Comparison of ENCODE assay signal across 8 cellular contexts in genomic region chr12:49568442-49568776, GRCh38. TPM values are rescaled to one million over a fixed set of nuclear protein-coding genes. Genes with fewer than 3 reads are reported as not detected.
DNase-seq lines count a peak whose midpoint lies in the region; ATAC-seq, FAIRE-seq and TF ChIP-seq lines count a peak whose summit lies in the region.

No MANE protein-coding gene starts in this region.

- CTCF ChIA-PET in A549 (lab: Yijun Ruan, JAX): interaction anchor here (3.2 to 5.6 kb wide), 2 partner anchors 12 to 15 kb away, joined by 22 to 58 read pairs; no protein-coding TSS in a partner anchor

- POLR2A ChIA-PET in A549 (lab: Yijun Ruan, JAX): no interaction called here
- POLR2A ChIA-PET in naive thymus-derived CD8-positive, alpha-beta T cell (lab: Charles Lee): interaction anchor here (0.6 to 0.8 kb wide), 2 partner anchors 29 to 1833 kb away, joined by 3 to 4 read pairs; partner anchors contain the start of gene KCNH3

- H3K27me3 Mint-ChIP-seq in naive thymus-derived CD8-positive, alpha-beta T cell: no peaks in the 10 kb centered on the region

- peak overlapping the region; percentile 97 to 100 (median 98) for H3K4me3 Mint-ChIP-seq in naive thymus-derived CD8-positive, alpha-beta T cell

- H3K27ac Mint-ChIP-seq in naive thymus-derived CD8-positive, alpha-beta T cell: peak overlapping the region; percentile 97 to 100 (median 100)

- TF ChIP-seq POLR2A in A549 (IDR thresholded peaks at IDR 0.05; ENCODE audit: low read length): no peak

- WGBS in A549 (ENCODE audit: missing lambda C conversion rate): 0% methylated on average over 13 of the region's 13 CpGs
- WGBS in HUES64: under 1% methylated on average over 13 of the region's 13 CpGs

- H3K27me3 ChIP-seq in HUES64 (ENCODE audit: insufficient read depth, low read length): no peaks in the 10 kb centered on the region

- no peaks in the 10 kb centered on the region for H3K9me3 ChIP-seq in A549
- H3K9me3 ChIP-seq in HUES64 (ENCODE audit: insufficient read depth, low read depth, low read length): no peaks in the 10 kb centered on the region

- peaks cover 0 to 18% (median 3%) of the 10 kb centered on the region in 3 donors for H3K36me3 Mint-ChIP-seq in naive thymus-derived CD8-positive, alpha-beta T cell

- TF ChIP-seq CTCF in A549 (IDR thresholded peaks at IDR 0.05) (no peak), choroid plexus epithelial cell (conservative IDR thresholded peaks at IDR 0.05; ENCODE audit: low read depth, low read length) (no peak)

- peaks cover 30% of the 10 kb centered on the region for H3K36me3 ChIP-seq in HUES64 (ENCODE audit: insufficient read depth, low read length)

- no peaks in the 10 kb centered on the region for H3K9me3 Mint-ChIP-seq in naive thymus-derived CD8-positive, alpha-beta T cell

- ATAC-seq in A549 (peak; percentile 42 to 60), GM19452 (IDR thresholded peaks at IDR 0.05; ENCODE audit: unreplicated experiment) (peak; percentile 25)
- peak in 1 of 2 donors; percentile 39 for ATAC-seq in naive thymus-derived CD8-positive, alpha-beta T cell

- TF ChIP-seq RAD21 in A549 (conservative IDR thresholded peaks at IDR 0.05 in 1 of 2, IDR thresholded peaks at IDR 0.05 in 1 of 2): no peak

- TF ChIP-seq EP300 in A549 (IDR thresholded peaks at IDR 0.05): no peak

- H3K4me1 ChIP-seq in A549 (peaks cover 13% of the 10 kb centered on the region), HUES64 (ENCODE audit: insufficient read depth, low read length) (peaks cover 4% of the 10 kb centered on the region; the same call in 1 of the 2 replicates)

- peak overlapping the region; percentile 84 for H3K9ac ChIP-seq in HUES64 (ENCODE audit: low read depth, low read length)

- FAIRE-seq in A549 (lab: Jason Lieb, UNC): no peak

- peaks cover 28 to 73% (median 68%) of the 10 kb centered on the region in 4 donors for H3K4me1 Mint-ChIP-seq in naive thymus-derived CD8-positive, alpha-beta T cell

- DNase-seq in A549 (ENCODE audit: low read depth in 1 of 2, low spot score in 1 of 2): no peak
- DNase-seq in choroid plexus epithelial cell (ENCODE audit: low read depth): no peak
- no peak for DNase-seq in naive thymus-derived CD8-positive, alpha-beta T cell
- DNase-seq in NCI-H2196 treated with DMSO at 0.1 percent for 48 hours (lab: John Stamatoyannopoulos, UW; ENCODE audit: unreplicated experiment): no peak
- DNase-seq in pons (ENCODE audit: low spot score): no peak
- no peak for DNase-seq in stimulated activated naive CD4-positive, alpha-beta T cell (lab: John Stamatoyannopoulos, UW)

- H3K4me3 ChIP-seq in A549 (peak overlapping the region; percentile 65), HUES64 (ENCODE audit: low read length) (peak overlapping the region; percentile 92), choroid plexus epithelial cell (ENCODE audit: low read depth, low read length) (peak overlapping the region; percentile 98)

- H3K27ac ChIP-seq in A549 (peak overlapping the region; percentile 95 to 99), HUES64 (ENCODE audit: low read depth, low read length) (peak overlapping the region; percentile 87)

- peak overlapping the region; percentile 86 for H3K4me2 ChIP-seq in A549

TF ChIP-seq in A549, 52 proteins besides CTCF, POLR2A, EP300 and RAD21 (continues in another document):
- no peak for TF ChIP-seq E2F6 (IDR thresholded peaks at IDR 0.05; ENCODE audit: borderline replicate concordance, low read depth)
- TF ChIP-seq BCL3 (IDR thresholded peaks at IDR 0.05): no peak
- no peak for TF ChIP-seq BHLHE40 (IDR thresholded peaks at IDR 0.05; ENCODE audit: low read depth, low read length)
- TF ChIP-seq HOXB13 (CRISPR knock-in tag; IDR thresholded peaks at IDR 0.05; ENCODE audit: low read depth): no peak
- no peak for TF ChIP-seq JUN (IDR thresholded peaks at IDR 0.05)
- no peak for TF ChIP-seq CEBPB (IDR thresholded peaks at IDR 0.05)
- TF ChIP-seq ZSCAN20 (CRISPR knock-in tag; IDR thresholded peaks at IDR 0.05): no peak
- no peak for TF ChIP-seq NPAS2 (CRISPR knock-in tag; IDR thresholded peaks at IDR 0.05; ENCODE audit: borderline replicate concordance)
- no peak for TF ChIP-seq MAX (IDR thresholded peaks at IDR 0.05)
- TF ChIP-seq SMC3 (IDR thresholded peaks at IDR 0.05): no peak
- no peak for TF ChIP-seq RFX5 (IDR thresholded peaks at IDR 0.05)
- no peak for TF ChIP-seq HES2 (IDR thresholded peaks at IDR 0.05)
- no peak for TF ChIP-seq SREBF2 (IDR thresholded peaks at IDR 0.05)
- TF ChIP-seq NFE2L2 (conservative IDR thresholded peaks at IDR 0.05; ENCODE audit: low read length): no peak
- no peak for TF ChIP-seq RNF2 (IDR thresholded peaks at IDR 0.05; ENCODE audit: borderline replicate concordance, low read depth)
- TF ChIP-seq FOSL2 (IDR thresholded peaks at IDR 0.05): no peak
- TF ChIP-seq FOSL2 (CRISPR knock-in tag; IDR thresholded peaks at IDR 0.05): no peak

RNA-seq across cellular contexts. Expression of gene MCRS1, which starts 0.5 kb away (rescaled TPM):
- 68.5 and 69.4 TPM in 2 replicates for polyA plus RNA-seq in A549 (2011; rRNA removed)
- polyA plus RNA-seq in A549 (2012; cell fraction: cytosol; rRNA removed): 117 and 133 TPM in 2 replicates
- polyA plus RNA-seq in A549 (2012; cell fraction: nucleus; rRNA removed): 243 and 281 TPM in 2 replicates
- 61.5 to 64.1 TPM (median 62.4 TPM) in 3 replicates for polyA plus RNA-seq in A549 (2017; fragmentation: RNase III; extraction: RNeasy Plus Mini Kit Qiagen cat#74134 plus additional on column Dnase treatment)
- polyA minus RNA-seq in A549 (2011; rRNA and poly(A)+ RNA removed): 98.8 and 118 TPM in 2 replicates
- polyA plus RNA-seq in HUES64 (2013, experiment 1 of 2): 64.8 TPM
- polyA plus RNA-seq in HUES64 (2013, experiment 2 of 2): 62.9 TPM
- total RNA-seq in naive thymus-derived CD8-positive, alpha-beta T cell: 10 to 100 TPM; 94.4 to 99.7 TPM
- 10 to 100 TPM; 52.2 to 58.0 (median 56.0) TPM for polyA plus RNA-seq in naive thymus-derived CD8-positive, alpha-beta T cell

RNA-seq across cellular contexts. Expression of gene KCNH3, which starts 29.6 kb away (rescaled TPM):
- polyA plus RNA-seq in A549 (2011; rRNA removed) (1.0 and 1.2 TPM in 2 replicates), A549 (2017; fragmentation: RNase III; extraction: RNeasy Plus Mini Kit Qiagen cat#74134 plus additional on column Dnase treatment) (1.7 to 2.2 TPM (median 1.8 TPM) in 3 replicates)
- 2.1 and 3.0 TPM in 2 replicates for polyA plus RNA-seq in A549 (2012; cell fraction: cytosol; rRNA removed)
- polyA plus RNA-seq in A549 (2012; cell fraction: nucleus; rRNA removed): 7.1 and 12.6 TPM in 2 replicates
- polyA minus RNA-seq in A549 (2011; rRNA and poly(A)+ RNA removed): 0.70 and 0.88 TPM in 2 replicates
- polyA plus RNA-seq in HUES64 (2013, experiment 1 of 2): 0.10 TPM
- 0.19 TPM for polyA plus RNA-seq in HUES64 (2013, experiment 2 of 2)
- 1 to 10 TPM; 7.1 to 8.5 TPM for total RNA-seq in naive thymus-derived CD8-positive, alpha-beta T cell
- 1 to 10 TPM; 2.4 to 5.7 (median 3.4) TPM for polyA plus RNA-seq in naive thymus-derived CD8-positive, alpha-beta T cell

RNA-seq across cellular contexts. Expression of gene FAM186B, which starts 37.0 kb away (rescaled TPM):
- polyA plus RNA-seq in A549 (2011; rRNA removed): 0.04 and 0.13 TPM in 2 replicates
- 0.07 and 0.12 TPM in 2 replicates for polyA plus RNA-seq in A549 (2012; cell fraction: cytosol; rRNA removed)
- polyA plus RNA-seq in A549 (2012; cell fraction: nucleus; rRNA removed): 0.17 and 0.18 TPM in 2 replicates
- polyA plus RNA-seq in A549 (2017; fragmentation: RNase III; extraction: RNeasy Plus Mini Kit Qiagen cat#74134 plus additional on column Dnase treatment): 0.05 to 0.11 TPM (median 0.08 TPM) in 3 replicates
- polyA minus RNA-seq in A549 (2011; rRNA and poly(A)+ RNA removed): 0.10 and 0.21 TPM in 2 replicates
- 0.10 TPM for polyA plus RNA-seq in HUES64 (2013, experiment 1 of 2)
- 0.13 TPM for polyA plus RNA-seq in HUES64 (2013, experiment 2 of 2)
- under 1 TPM; 0.31 to 0.33 TPM for total RNA-seq in naive thymus-derived CD8-positive, alpha-beta T cell
- under 1 TPM in 1 of 3 donors, not detected in 2; 0.14 TPM for polyA plus RNA-seq in naive thymus-derived CD8-positive, alpha-beta T cell

RNA-seq across cellular contexts. Expression of gene PRPF40B, which starts 55.0 kb away (rescaled TPM):
- 17.0 TPM in 2 replicates for polyA plus RNA-seq in A549 (2011; rRNA removed)
- 17.5 TPM in 2 replicates for polyA plus RNA-seq in A549 (2012; cell fraction: cytosol; rRNA removed)
- polyA plus RNA-seq in A549 (2012; cell fraction: nucleus; rRNA removed): 50.0 and 64.6 TPM in 2 replicates
- polyA plus RNA-seq in A549 (2017; fragmentation: RNase III; extraction: RNeasy Plus Mini Kit Qiagen cat#74134 plus additional on column Dnase treatment): 12.2 to 15.8 TPM (median 15.0 TPM) in 3 replicates
- 17.8 and 18.3 TPM in 2 replicates for polyA minus RNA-seq in A549 (2011; rRNA and poly(A)+ RNA removed)
- 11.2 TPM for polyA plus RNA-seq in HUES64 (2013, experiment 1 of 2)
- polyA plus RNA-seq in HUES64 (2013, experiment 2 of 2): 18.1 TPM
- 10 to 100 TPM; 13.6 to 16.7 TPM for total RNA-seq in naive thymus-derived CD8-positive, alpha-beta T cell
- polyA plus RNA-seq in naive thymus-derived CD8-positive, alpha-beta T cell: 1 to 10 TPM; 1.5 to 4.0 (median 2.3) TPM
